Comparison of ENCODE assay signal across 8 cellular contexts in genomic region chr2:36356990-36357505, GRCh38. TPM values are rescaled to one million over a fixed set of nuclear protein-coding genes. Genes with fewer than 3 reads are reported as not detected.
DNase-seq lines count a peak whose midpoint lies in the region; ATAC-seq and TF ChIP-seq lines count a peak whose summit lies in the region.

No MANE protein-coding gene starts in this region.

- CTCF ChIA-PET in CD4-positive, alpha-beta T cell (lab: Charles Lee), result no interaction called here

- POLR2A ChIA-PET in CD4-positive, alpha-beta T cell (lab: Charles Lee), result no interaction called here

- peak; percentile 15 for ATAC-seq in CD4-positive, alpha-beta T cell (ENCODE audit: poor library complexity)
- ATAC-seq in GM19395 (IDR thresholded peaks at IDR 0.05; ENCODE audit: unreplicated experiment) (peak; percentile 24), sciatic nerve (peak; percentile 4), HG02763 (IDR thresholded peaks at IDR 0.05; ENCODE audit: unreplicated experiment) (no peak)

- peaks cover 52% of the 10 kb centered on the region for H3K4me1 ChIP-seq in HUES6 (ENCODE audit: control insufficient read depth, insufficient read depth, low read length)
- peaks cover 0 to 49% of the 10 kb centered on the region in 2 donors for H3K4me1 ChIP-seq in right atrium auricular region

- peaks cover 57% of the 10 kb centered on the region for H3K27me3 Mint-ChIP-seq in CD4-positive, alpha-beta T cell
- H3K27me3 Mint-ChIP-seq in activated T-helper 2 cell treated with anti-CD3 and anti-CD28 coated beads, Interferon-gamma antibody, Interleukin-2, Interleukin-4, amounts not matched to agents 10 μg/mL and 5 μg/mL and 100 μg/mL, durations not matched to agents 14 hours and 24 hours and 36 hours (ENCODE audit: low read depth), result peaks cover 61% of the 10 kb centered on the region

- H3K36me3 Mint-ChIP-seq in CD4-positive, alpha-beta T cell (ENCODE audit: low read depth), result no peaks in the 10 kb centered on the region
- H3K36me3 Mint-ChIP-seq in activated T-helper 2 cell treated with anti-CD3 and anti-CD28 coated beads, Interferon-gamma antibody, Interleukin-2, Interleukin-4, amounts not matched to agents 10 μg/mL and 5 μg/mL and 100 μg/mL, durations not matched to agents 14 hours and 24 hours and 36 hours (ENCODE audit: low read depth), result no peaks in the 10 kb centered on the region

- H3K27ac ChIP-seq in CD4-positive, alpha-beta T cell (ENCODE audit: low read depth, low read length), result no peak overlapping the region
- peak overlapping the region; percentile 61; the same call in 1 of the 2 replicates for H3K27ac ChIP-seq in HUES6 (ENCODE audit: low read depth, low read length)
- H3K27ac ChIP-seq in right atrium auricular region, result peak overlapping the region; percentile 83 to 89

- peak overlapping the region; percentile 84 for H3K9ac ChIP-seq in HUES6 (ENCODE audit: low read length)

- peaks cover 43% of the 10 kb centered on the region for H3K27me3 ChIP-seq in CD4-positive, alpha-beta T cell (ENCODE audit: control insufficient read depth, insufficient read depth, low read length)
- H3K27me3 ChIP-seq in HUES6 (ENCODE audit: control insufficient read depth, insufficient read depth, low read length) (peaks cover 12% of the 10 kb centered on the region), right atrium auricular region (no peaks in the 10 kb centered on the region)

- no peak for TF ChIP-seq CTCF in CD4-positive, alpha-beta T cell (IDR thresholded peaks at IDR 0.05)
- TF ChIP-seq CTCF in right atrium auricular region (IDR thresholded peaks at IDR 0.05), result no peak

- H3K4me1 Mint-ChIP-seq in CD4-positive, alpha-beta T cell (ENCODE audit: low read depth), result peaks cover 31% of the 10 kb centered on the region
- peaks cover 25% of the 10 kb centered on the region for H3K4me1 Mint-ChIP-seq in activated T-helper 2 cell treated with anti-CD3 and anti-CD28 coated beads, Interferon-gamma antibody, Interleukin-2, Interleukin-4, amounts not matched to agents 10 μg/mL and 5 μg/mL and 100 μg/mL, durations not matched to agents 14 hours and 24 hours and 36 hours (ENCODE audit: low read depth)

- H3K4me3 Mint-ChIP-seq in CD4-positive, alpha-beta T cell, result peak overlapping the region; percentile 95
- H3K4me3 Mint-ChIP-seq in activated T-helper 2 cell treated with anti-CD3 and anti-CD28 coated beads, Interferon-gamma antibody, Interleukin-2, Interleukin-4, amounts not matched to agents 10 μg/mL and 5 μg/mL and 100 μg/mL, durations not matched to agents 14 hours and 24 hours and 36 hours (ENCODE audit: low read depth), result peak overlapping the region; percentile 88

- intact Hi-C loops in CD4-positive, alpha-beta T cell (cut with DNase I, micrococcal nuclease), result loop anchor here (10.0 kb wide), 3 partner anchors 148 to 382 kb away; no protein-coding TSS in a partner anchor
- intact Hi-C loops in activated T-helper 2 cell treated with anti-CD3 and anti-CD28 coated beads, Interferon-gamma antibody, Interleukin-2, Interleukin-4, amounts not matched to agents 10 μg/mL and 5 μg/mL and 100 μg/mL, durations not matched to agents 14 hours and 24 hours and 36 hours (cut with micrococcal nuclease), result loop anchor here (2.0 to 5.0 kb wide), 5 partner anchors 45 to 240 kb away; no protein-coding TSS in a partner anchor
- intact Hi-C loops in sciatic nerve (cut with DNase I), result loop anchor here (10.0 kb wide), 1 partner anchor 308 kb away; no protein-coding TSS in a partner anchor

- H3K9me3 Mint-ChIP-seq in CD4-positive, alpha-beta T cell, result no peaks in the 10 kb centered on the region
- H3K9me3 Mint-ChIP-seq in activated T-helper 2 cell treated with anti-CD3 and anti-CD28 coated beads, Interferon-gamma antibody, Interleukin-2, Interleukin-4, amounts not matched to agents 10 μg/mL and 5 μg/mL and 100 μg/mL, durations not matched to agents 14 hours and 24 hours and 36 hours, result no peaks in the 10 kb centered on the region

- no peaks in the 10 kb centered on the region for H3K9me3 ChIP-seq in CD4-positive, alpha-beta T cell (ENCODE audit: control insufficient read depth, low read length)
- H3K9me3 ChIP-seq in HUES6 (ENCODE audit: control insufficient read depth, insufficient read depth, low read depth, low read length) (no peaks in the 10 kb centered on the region), right atrium auricular region (no peaks in the 10 kb centered on the region)

- no peak overlapping the region for H3K27ac Mint-ChIP-seq in CD4-positive, alpha-beta T cell
- peak overlapping the region; percentile 75 for H3K27ac Mint-ChIP-seq in activated T-helper 2 cell treated with anti-CD3 and anti-CD28 coated beads, Interferon-gamma antibody, Interleukin-2, Interleukin-4, amounts not matched to agents 10 μg/mL and 5 μg/mL and 100 μg/mL, durations not matched to agents 14 hours and 24 hours and 36 hours

- DNase-seq in CD4-positive, alpha-beta T cell, result no peak
- DNase-seq in activated T-helper 2 cell treated with anti-CD3 and anti-CD28 coated beads, Interferon-gamma antibody, Interleukin-2, Interleukin-4, amounts not matched to agents 10 μg/mL and 5 μg/mL and 100 μg/mL, durations not matched to agents 14 hours and 24 hours and 36 hours (ENCODE audit: low spot score), result no peak
- no peak for DNase-seq in right atrium auricular region (ENCODE audit: low spot score)
- DNase-seq in sciatic nerve (ENCODE audit: low spot score), result no peak
- DNase-seq in NCI-H1105 treated with DMSO at 0.1 percent for 48 hours (lab: John Stamatoyannopoulos, UW), result no peak

- peak overlapping the region; percentile 78 for H3K4me3 ChIP-seq in HUES6 (ENCODE audit: low read depth, low read length)
- peak overlapping the region; percentile 62 to 69 for H3K4me3 ChIP-seq in right atrium auricular region

- H3K36me3 ChIP-seq in HUES6 (ENCODE audit: control insufficient read depth, insufficient read depth, low read length) (no peaks in the 10 kb centered on the region), right atrium auricular region (no peaks in the 10 kb centered on the region)

RNA-seq across cellular contexts. Expression of gene CRIM1, which starts 1.5 kb away (rescaled TPM):
- 1 to 10 TPM; 1.1 to 1.7 TPM for total RNA-seq in CD4-positive, alpha-beta T cell
- 12.4 and 12.8 TPM in 2 replicates for total RNA-seq in activated T-helper 2 cell treated with anti-CD3 and anti-CD28 coated beads, Interferon-gamma antibody, Interleukin-2, Interleukin-4, amounts not matched to agents 10 μg/mL and 5 μg/mL and 100 μg/mL, durations not matched to agents 14 hours and 24 hours and 36 hours
- total RNA-seq in right atrium auricular region (10 to 100 TPM; 49.1 to 71.3 TPM), sciatic nerve (209 TPM)
